In the genomic region with DNA sequence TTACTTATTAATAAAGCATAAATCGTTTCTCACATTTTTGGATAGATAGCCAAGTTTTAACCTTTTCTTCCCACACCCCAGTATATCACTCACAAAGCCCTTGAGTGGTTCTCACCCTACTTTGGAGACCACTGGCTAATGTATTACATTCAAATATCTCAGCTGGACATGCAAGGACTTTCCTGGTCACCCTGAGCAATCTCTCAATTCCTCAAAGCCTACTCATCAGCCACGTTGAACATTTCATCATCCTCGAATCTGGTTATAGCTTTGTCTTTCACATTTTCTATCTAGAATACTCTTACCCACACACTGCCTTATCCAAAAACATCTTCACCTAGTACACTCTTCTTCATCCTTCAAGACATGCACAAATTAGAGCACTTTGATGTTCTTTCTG, we compare ENCODE assay signal across 31 cellular contexts.
DNase-seq lines count a peak whose midpoint lies in the region; ATAC-seq, FAIRE-seq and TF ChIP-seq lines count a peak whose summit lies in the region.
"Had no signal": no experiment of that assay in that cellular context is flagged by ENCODE, and none has a peak within 500 bp of the region (broad histone marks: within the 10 kb centered on the region; RNA-seq: fewer than 3 reads in every experiment).

No MANE protein-coding gene starts in this region.

- H3K27me3 Mint-ChIP-seq in activated T-helper 1 cell treated with anti-CD3 and anti-CD28 coated beads, Interleukin-12 subunit alpha, Interleukin-12 subunit beta, Interleukin-2, Interleukin-4 antibody, amounts not matched to agents 30 ng/mL and 10 ng/mL and 1 ng/mL, durations not matched to agents 14 hours and 24 hours and 36 hours (ENCODE audit: insufficient read depth) = peaks cover 13% of the 10 kb centered on the region

- H3K27ac ChIP-seq in RWPE2 (ENCODE audit: poor library complexity, severe bottlenecking) = no peak overlapping the region
- H3K27ac ChIP-seq: body of pancreas, spleen, testis had no signal

- no peak overlapping the region for H3K4me3 ChIP-seq in RWPE2 (ENCODE audit: severe bottlenecking)
- no peak overlapping the region for H3K4me3 ChIP-seq in epithelial cell of proximal tubule (ENCODE audit: low read depth, low read length)
- H3K4me3 ChIP-seq: body of pancreas, spleen, testis had no signal

- H3K36me3 Mint-ChIP-seq in activated T-helper 1 cell treated with anti-CD3 and anti-CD28 coated beads, Interleukin-12 subunit alpha, Interleukin-12 subunit beta, Interleukin-2, Interleukin-4 antibody, amounts not matched to agents 30 ng/mL and 10 ng/mL and 1 ng/mL, durations not matched to agents 14 hours and 24 hours and 36 hours (ENCODE audit: low read depth) = peaks cover 1% of the 10 kb centered on the region
- H3K36me3 Mint-ChIP-seq: CD14-positive monocyte had no signal

- H3K9me3 ChIP-seq in RWPE2 (ENCODE audit: severe bottlenecking) = no peaks in the 10 kb centered on the region
- H3K9me3 ChIP-seq: body of pancreas, Caco-2, spleen, testis had no signal

- DNase-seq in D721Med (ENCODE audit: insufficient read length, low spot score) (no peak), RWPE2 (ENCODE audit: low spot score) (no peak), epithelial cell of proximal tubule (ENCODE audit: low read depth) (peak; percentile 75), kidney tubule cell (ENCODE audit: low spot score) (peak; percentile 67), LoVo (ENCODE audit: low spot score) (no peak), cerebellar cortex (ENCODE audit: low spot score) (no peak), GM19238 (ENCODE audit: insufficient read length, low spot score) (no peak)
- DNase-seq in activated T-helper 1 cell treated with anti-CD3 and anti-CD28 coated beads, Interleukin-12 subunit alpha, Interleukin-12 subunit beta, Interleukin-2, Interleukin-4 antibody, amounts not matched to agents 30 ng/mL and 10 ng/mL and 1 ng/mL, durations not matched to agents 14 hours and 24 hours and 36 hours (ENCODE audit: low spot score) = no peak
- DNase-seq: activated B cell treated with CpG ODN at 0.5 μM for 24 hours; activated gamma-delta T cell; activated T-cell treated with anti-CD3 and anti-CD28 coated beads, Interleukin-2, amount 50 U/mL, for 24 hours; body of pancreas; Caco-2; DMS79; foreskin melanocyte; GOT3; HFFc6; hippocampal formation; left colon; NCI-H1092 treated with DMSO at 0.1 percent for 48 hours; NCI-H187 treated with DMSO at 0.1 percent for 48 hours; NCI-H2171 treated with DMSO at 0.1 percent for 48 hours; NCI-H510A; retina; RPMI8226; spleen; stimulated activated CD4-positive, alpha-beta T cell treated with anti-CD3 and anti-CD28 coated beads, Interleukin-2, amount 100 ng/mL, for 24 hours; testis had no signal

- H3K4me3 Mint-ChIP-seq in activated T-helper 1 cell treated with anti-CD3 and anti-CD28 coated beads, Interleukin-12 subunit alpha, Interleukin-12 subunit beta, Interleukin-2, Interleukin-4 antibody, amounts not matched to agents 30 ng/mL and 10 ng/mL and 1 ng/mL, durations not matched to agents 14 hours and 24 hours and 36 hours = no peak overlapping the region
- H3K4me3 Mint-ChIP-seq: activated B cell treated with CpG ODN at 0.5 μM for 24 hours; activated T-cell treated with anti-CD3 and anti-CD28 coated beads, Interleukin-2, amount 50 U/mL, for 24 hours; CD14-positive monocyte; HFFc6; nephron; stimulated activated naive CD8-positive, alpha-beta T cell treated with anti-CD3 and anti-CD28 coated beads, Interleukin-15, Interleukin-2, amounts not matched to agents 100 ng/mL and 50 ng/mL, for 24 hours had no signal

- H3K27ac Mint-ChIP-seq in activated T-helper 1 cell treated with anti-CD3 and anti-CD28 coated beads, Interleukin-12 subunit alpha, Interleukin-12 subunit beta, Interleukin-2, Interleukin-4 antibody, amounts not matched to agents 30 ng/mL and 10 ng/mL and 1 ng/mL, durations not matched to agents 14 hours and 24 hours and 36 hours = no peak overlapping the region
- H3K27ac Mint-ChIP-seq: activated B cell treated with CpG ODN at 0.5 μM for 24 hours; activated T-cell treated with anti-CD3 and anti-CD28 coated beads, Interleukin-2, amount 50 U/mL, for 24 hours; CD14-positive monocyte; HFFc6; nephron; stimulated activated naive CD8-positive, alpha-beta T cell treated with anti-CD3 and anti-CD28 coated beads, Interleukin-15, Interleukin-2, amounts not matched to agents 100 ng/mL and 50 ng/mL, for 24 hours had no signal

- intact Hi-C loops in activated T-helper 1 cell treated with anti-CD3 and anti-CD28 coated beads, Interleukin-12 subunit alpha, Interleukin-12 subunit beta, Interleukin-2, Interleukin-4 antibody, amounts not matched to agents 30 ng/mL and 10 ng/mL and 1 ng/mL, durations not matched to agents 14 hours and 24 hours and 36 hours (cut with micrococcal nuclease) = loop anchor here (10.0 kb wide), 1 partner anchor 1005 kb away; the partner anchor contains the start of gene RMP24

- H3K9me3 Mint-ChIP-seq in activated T-helper 1 cell treated with anti-CD3 and anti-CD28 coated beads, Interleukin-12 subunit alpha, Interleukin-12 subunit beta, Interleukin-2, Interleukin-4 antibody, amounts not matched to agents 30 ng/mL and 10 ng/mL and 1 ng/mL, durations not matched to agents 14 hours and 24 hours and 36 hours = peaks cover 4% of the 10 kb centered on the region
- H3K9me3 Mint-ChIP-seq: activated B cell treated with CpG ODN at 0.5 μM for 24 hours; activated T-cell treated with anti-CD3 and anti-CD28 coated beads, Interleukin-2, amount 50 U/mL, for 24 hours; CD14-positive monocyte; HFFc6; stimulated activated naive CD8-positive, alpha-beta T cell treated with anti-CD3 and anti-CD28 coated beads, Interleukin-15, Interleukin-2, amounts not matched to agents 100 ng/mL and 50 ng/mL, for 24 hours had no signal

- H3K27me3 ChIP-seq in RWPE2 (ENCODE audit: insufficient read depth, poor library complexity, severe bottlenecking) = peaks cover 33% of the 10 kb centered on the region
- H3K27me3 ChIP-seq: body of pancreas, testis had no signal

- peak; percentile 60 for FAIRE-seq in D721Med (lab: Jason Lieb, UNC)

- H3K4me1 ChIP-seq in RWPE2 (ENCODE audit: insufficient read depth, poor library complexity, severe bottlenecking) = no peaks in the 10 kb centered on the region
- H3K4me1 ChIP-seq: body of pancreas, Caco-2, spleen, testis had no signal

- no peaks in the 10 kb centered on the region for H3K36me3 ChIP-seq in RWPE2 (ENCODE audit: low read depth)
- H3K36me3 ChIP-seq: spleen had no signal

- no peak for TF ChIP-seq CTCF in D721Med (IDR thresholded peaks at IDR 0.05; ENCODE audit: insufficient read depth, missing control alignments)
- no peak for TF ChIP-seq CTCF in RWPE2 (IDR thresholded peaks at IDR 0.05; ENCODE audit: poor library complexity, severe bottlenecking)
- no peak for TF ChIP-seq CTCF in epithelial cell of proximal tubule (conservative IDR thresholded peaks at IDR 0.05; ENCODE audit: low read depth, low read length)

- ATAC-seq in RWPE2 (ENCODE audit: low read depth) = 0 out of 3 replicates have a peak, but pooled peaks have one; percentile 21
- ATAC-seq: body of pancreas, left colon had no signal

- peaks cover 4% of the 10 kb centered on the region for H3K4me1 Mint-ChIP-seq in activated T-helper 1 cell treated with anti-CD3 and anti-CD28 coated beads, Interleukin-12 subunit alpha, Interleukin-12 subunit beta, Interleukin-2, Interleukin-4 antibody, amounts not matched to agents 30 ng/mL and 10 ng/mL and 1 ng/mL, durations not matched to agents 14 hours and 24 hours and 36 hours (ENCODE audit: low read depth)
- H3K4me1 Mint-ChIP-seq: activated B cell treated with CpG ODN at 0.5 μM for 24 hours, CD14-positive monocyte had no signal

Comparison
In these comparisons a context has a peak if more than half of its experiments do, and no peak if none do; other contexts are left out.
1. DNase-seq: peak in epithelial cell of proximal tubule (single experiment) and kidney tubule cell (single experiment); none in D721Med (single experiment), RWPE2 (single experiment), activated T-helper 1 cell treated with anti-CD3 and anti-CD28 coated beads, Interleukin-12 subunit alpha, Interleukin-12 subunit beta, Interleukin-2, Interleukin-4 antibody, amounts not matched to agents 30 ng/mL and 10 ng/mL and 1 ng/mL, durations not matched to agents 14 hours and 24 hours and 36 hours (single experiment), LoVo (single experiment), cerebellar cortex (single experiment) and GM19238 (single experiment).